1 cellular context compared by ENCODE assay signal in the genomic region with DNA sequence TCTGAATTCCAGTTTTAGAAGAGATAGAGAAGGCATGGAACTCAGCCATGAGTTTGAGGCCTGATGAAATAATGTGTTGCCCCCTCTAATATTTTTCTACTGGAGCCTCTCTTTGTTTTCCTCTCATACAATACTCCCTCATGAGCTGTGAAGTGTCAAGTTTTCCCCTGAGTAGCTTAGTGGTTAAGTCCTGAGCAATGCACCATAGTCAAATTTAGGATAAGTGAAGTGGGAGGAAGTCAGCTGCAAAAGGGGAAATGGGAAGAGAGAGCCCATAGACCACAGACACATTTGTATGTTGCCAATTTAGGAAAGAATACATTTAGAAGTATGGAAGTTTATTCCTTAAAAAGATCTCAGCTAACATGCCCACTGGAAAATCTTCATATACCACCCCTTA.
TF ChIP-seq lines count a peak whose summit lies in the region.

No MANE protein-coding gene starts in this region.

TF ChIP-seq in IMR-90, 13 proteins besides CTCF, POLR2A, EP300 and RAD21 (continued from another document):
- TF ChIP-seq, protein P1, sequence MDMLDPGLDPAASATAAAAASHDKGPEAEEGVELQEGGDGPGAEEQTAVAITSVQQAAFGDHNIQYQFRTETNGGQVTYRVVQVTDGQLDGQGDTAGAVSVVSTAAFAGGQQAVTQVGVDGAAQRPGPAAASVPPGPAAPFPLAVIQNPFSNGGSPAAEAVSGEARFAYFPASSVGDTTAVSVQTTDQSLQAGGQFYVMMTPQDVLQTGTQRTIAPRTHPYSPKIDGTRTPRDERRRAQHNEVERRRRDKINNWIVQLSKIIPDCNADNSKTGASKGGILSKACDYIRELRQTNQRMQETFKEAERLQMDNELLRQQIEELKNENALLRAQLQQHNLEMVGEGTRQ (IDR thresholded peaks at IDR 0.05; ENCODE audit: low read depth, low read length), result no peak
